Comparison of ENCODE assay signal across 8 cellular contexts in genomic region chr3:70108072-70108471, GRCh38.
DNase-seq lines count a peak whose midpoint lies in the region; ATAC-seq and TF ChIP-seq lines count a peak whose summit lies in the region.

No MANE protein-coding gene starts in this region.

- no peaks in the 10 kb centered on the region; the same call in 1 of the 2 replicates for H3K9me3 ChIP-seq in MG63

- H3K4me3 ChIP-seq in fibroblast of pulmonary artery (replicated peaks; ENCODE audit: low read depth, low read length), result no peak overlapping the region
- H3K4me3 ChIP-seq in MG63, result no peak overlapping the region

- ATAC-seq in GM18867 (IDR thresholded peaks at IDR 0.05; ENCODE audit: unreplicated experiment), result peak; percentile 91
- ATAC-seq in HG03457 (IDR thresholded peaks at IDR 0.05; ENCODE audit: unreplicated experiment), result no peak
- ATAC-seq in GM21367 (IDR thresholded peaks at IDR 0.05; ENCODE audit: unreplicated experiment), result no peak

- no peak overlapping the region for H3K27ac ChIP-seq in C4-2B

- H3K36me3 ChIP-seq in MG63, result no peaks in the 10 kb centered on the region

- H3K27me3 ChIP-seq in MG63, result no peaks in the 10 kb centered on the region

- peak; percentile 20 for DNase-seq in NAMALWA (ENCODE audit: low spot score)
- DNase-seq in fibroblast of pulmonary artery (ENCODE audit: low read depth), result peak; percentile 7
- no peak for DNase-seq in DMS79 treated with DMSO at 0.1 percent for 48 hours (lab: John Stamatoyannopoulos, UW)
- no peak for DNase-seq in MG63

- TF ChIP-seq CTCF in C4-2B (conservative IDR thresholded peaks at IDR 0.05) (peak; percentile 67), fibroblast of pulmonary artery (IDR thresholded peaks at IDR 0.05; ENCODE audit: low read length, missing control alignments) (peak; percentile 48)

Comparison
In these comparisons a context has a peak if more than half of its experiments do, and no peak if none do; other contexts are left out.
1. DNase-seq: peak in NAMALWA (single experiment) and fibroblast of pulmonary artery (single experiment); none in DMS79 treated with DMSO at 0.1 percent for 48 hours (single experiment) and MG63 (single experiment).